In the genomic region with DNA sequence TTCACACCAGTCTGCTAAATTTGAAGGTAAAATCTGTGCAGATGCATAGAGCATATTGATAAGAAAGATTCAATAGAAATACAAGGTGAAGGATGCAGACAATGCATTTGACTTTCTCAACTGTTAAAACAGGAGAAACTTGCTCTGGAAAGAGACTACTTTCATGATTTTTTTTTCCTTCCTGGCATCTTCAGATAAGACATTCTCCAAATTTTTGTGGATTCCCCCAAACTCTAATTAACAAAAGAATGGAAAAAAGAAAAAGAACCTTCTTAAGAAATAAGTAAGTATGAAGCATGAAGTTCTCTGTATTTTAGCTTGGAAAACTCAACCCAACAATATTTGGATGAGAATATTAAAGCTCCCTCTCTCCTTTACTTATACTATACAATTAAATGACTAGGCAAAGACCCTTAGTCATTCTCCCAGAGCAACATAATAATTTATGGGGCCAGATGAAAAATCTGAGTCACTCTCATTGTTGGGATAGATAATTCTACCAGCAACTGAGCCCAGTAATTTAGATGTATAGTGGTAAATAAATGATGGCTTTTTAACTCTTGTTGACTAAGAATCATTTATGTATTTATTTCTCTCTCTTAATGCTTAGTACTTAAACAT, we compare ENCODE assay signal across 17 cellular contexts.
DNase-seq lines count a peak whose midpoint lies in the region; TF ChIP-seq lines count a peak whose summit lies in the region.
"Had no signal": no experiment of that assay in that cellular context is flagged by ENCODE, and none has a peak within 500 bp of the region (broad histone marks: within the 10 kb centered on the region; RNA-seq: fewer than 3 reads in every experiment).

No MANE protein-coding gene starts in this region.

- peaks cover 12% of the 10 kb centered on the region for H3K4me1 Mint-ChIP-seq in nephron
- no peaks in the 10 kb centered on the region for H3K4me1 Mint-ChIP-seq in progenitor cell of endocrine pancreas (ENCODE audit: low read depth)
- no peaks in the 10 kb centered on the region for H3K4me1 Mint-ChIP-seq in CD14-positive monocyte
- H3K4me1 Mint-ChIP-seq: activated naive CD8-positive, alpha-beta T cell treated with anti-CD3 and anti-CD28 coated beads, Interleukin-2, amount 50 U/mL, for 24 hours; nephron progenitor cell; stimulated activated effector memory CD8-positive, alpha-beta T cell treated with anti-CD3 and anti-CD28 coated beads, Interleukin-12 subunit alpha, Interleukin-12 subunit beta, amount 100 ng/mL, for 72 hours had no signal

- intact Hi-C loops in CD14-positive monocyte (cut with micrococcal nuclease): no loop called here

- no peaks in the 10 kb centered on the region for H3K36me3 Mint-ChIP-seq in nephron (ENCODE audit: low read depth)
- H3K36me3 Mint-ChIP-seq in progenitor cell of endocrine pancreas (ENCODE audit: insufficient read depth): no peaks in the 10 kb centered on the region
- no peaks in the 10 kb centered on the region for H3K36me3 Mint-ChIP-seq in CD14-positive monocyte
- H3K36me3 Mint-ChIP-seq: stimulated activated effector memory CD8-positive, alpha-beta T cell treated with anti-CD3 and anti-CD28 coated beads, Interleukin-12 subunit alpha, Interleukin-12 subunit beta, amount 100 ng/mL, for 72 hours had no signal

- no peak overlapping the region for H3K4me3 ChIP-seq in choroid plexus epithelial cell (ENCODE audit: low read depth, low read length)

- peaks cover 3% of the 10 kb centered on the region for H3K9me3 Mint-ChIP-seq in nephron
- H3K9me3 Mint-ChIP-seq in progenitor cell of endocrine pancreas (ENCODE audit: low read depth): no peaks in the 10 kb centered on the region
- H3K9me3 Mint-ChIP-seq in CD14-positive monocyte: peaks cover 0 to 5% (median 0%) of the 10 kb centered on the region in 7 donors
- H3K9me3 Mint-ChIP-seq: nephron progenitor cell; T-helper 2 cell treated with Interferon-gamma antibody and Interleukin-4, amounts not matched to agents 5 μg/mL and 100 μg/mL, for 36 hours had no signal

- DNase-seq in EH (ENCODE audit: low read depth) (peak; percentile 79), OCI-M1 (lab: John Stamatoyannopoulos, UW) (peak; percentile 76), choroid plexus epithelial cell (ENCODE audit: low read depth) (peak; percentile 50), NCI-H524 (lab: John Stamatoyannopoulos, UW) (no peak), ecto neural progenitor cell (ENCODE audit: low spot score) (no peak), progenitor cell of endocrine pancreas (ENCODE audit: low spot score, unreplicated experiment) (no peak), CD14-positive monocyte (ENCODE audit: low spot score) (no peak)
- DNase-seq: activated CD4-positive, alpha-beta T cell treated with anti-CD3 and anti-CD28 coated beads, Interleukin-2, amount 50 U/mL, for 1 hour; activated naive CD8-positive, alpha-beta T cell treated with anti-CD3 and anti-CD28 coated beads, Interleukin-2, amount 50 U/mL, for 24 hours; activated T-cell treated with anti-CD3 and anti-CD28 coated beads, Interleukin-2, amount 50 U/mL, for 48 hours; left ventricle myocardium superior; NCI-H2029 treated with DMSO at 0.1 percent for 48 hours; nephron progenitor cell; trophoblast cell had no signal

- TF ChIP-seq CTCF in choroid plexus epithelial cell (conservative IDR thresholded peaks at IDR 0.05; ENCODE audit: low read depth, low read length): no peak
- no peak for TF ChIP-seq CTCF in nephron (IDR thresholded peaks at IDR 0.05; ENCODE audit: unreplicated experiment in 3 of 3)
- no peak for TF ChIP-seq CTCF in progenitor cell of endocrine pancreas (IDR thresholded peaks at IDR 0.05; ENCODE audit: unreplicated experiment)
- no peak for TF ChIP-seq CTCF in CD14-positive monocyte (IDR thresholded peaks at IDR 0.05)

- no peak overlapping the region for H3K4me3 Mint-ChIP-seq in nephron
- no peak overlapping the region for H3K4me3 Mint-ChIP-seq in progenitor cell of endocrine pancreas (ENCODE audit: low read depth)
- H3K4me3 Mint-ChIP-seq in CD14-positive monocyte: no peak overlapping the region
- H3K4me3 Mint-ChIP-seq: activated naive CD8-positive, alpha-beta T cell treated with anti-CD3 and anti-CD28 coated beads, Interleukin-2, amount 50 U/mL, for 24 hours; nephron progenitor cell; stimulated activated effector memory CD8-positive, alpha-beta T cell treated with anti-CD3 and anti-CD28 coated beads, Interleukin-12 subunit alpha, Interleukin-12 subunit beta, amount 100 ng/mL, for 72 hours; T-helper 2 cell treated with Interferon-gamma antibody and Interleukin-4, amounts not matched to agents 5 μg/mL and 100 μg/mL, for 36 hours had no signal

- H3K27me3 Mint-ChIP-seq in nephron (ENCODE audit: low read depth) (no peaks in the 10 kb centered on the region), progenitor cell of endocrine pancreas (no peaks in the 10 kb centered on the region), CD14-positive monocyte (ENCODE audit: low read depth in 3 of 3) (no peaks in the 10 kb centered on the region)
- H3K27me3 Mint-ChIP-seq: activated naive CD8-positive, alpha-beta T cell treated with anti-CD3 and anti-CD28 coated beads, Interleukin-2, amount 50 U/mL, for 24 hours had no signal

- H3K27ac Mint-ChIP-seq in nephron (peak overlapping the region in 2 of 3 experiments; percentile 21 to 47), progenitor cell of endocrine pancreas (no peak overlapping the region), CD14-positive monocyte (no peak overlapping the region)
- H3K27ac Mint-ChIP-seq: activated naive CD8-positive, alpha-beta T cell treated with anti-CD3 and anti-CD28 coated beads, Interleukin-2, amount 50 U/mL, for 24 hours; nephron progenitor cell; stimulated activated effector memory CD8-positive, alpha-beta T cell treated with anti-CD3 and anti-CD28 coated beads, Interleukin-12 subunit alpha, Interleukin-12 subunit beta, amount 100 ng/mL, for 72 hours; T-helper 2 cell treated with Interferon-gamma antibody and Interleukin-4, amounts not matched to agents 5 μg/mL and 100 μg/mL, for 36 hours had no signal

Comparison
In these comparisons a context has a peak if more than half of its experiments do, and no peak if none do; other contexts are left out.
1. DNase-seq: peak in EH (single experiment), OCI-M1 (single experiment) and choroid plexus epithelial cell (single experiment); none in NCI-H524 (0 of 2), ecto neural progenitor cell (single experiment), progenitor cell of endocrine pancreas (single experiment) and CD14-positive monocyte (single experiment).
2. H3K27ac Mint-ChIP-seq: peak in nephron (2 of 3); none in progenitor cell of endocrine pancreas (single experiment) and CD14-positive monocyte (0 of 7).